Comparison of ENCODE assay signal across 1 cellular context in the genomic region with DNA sequence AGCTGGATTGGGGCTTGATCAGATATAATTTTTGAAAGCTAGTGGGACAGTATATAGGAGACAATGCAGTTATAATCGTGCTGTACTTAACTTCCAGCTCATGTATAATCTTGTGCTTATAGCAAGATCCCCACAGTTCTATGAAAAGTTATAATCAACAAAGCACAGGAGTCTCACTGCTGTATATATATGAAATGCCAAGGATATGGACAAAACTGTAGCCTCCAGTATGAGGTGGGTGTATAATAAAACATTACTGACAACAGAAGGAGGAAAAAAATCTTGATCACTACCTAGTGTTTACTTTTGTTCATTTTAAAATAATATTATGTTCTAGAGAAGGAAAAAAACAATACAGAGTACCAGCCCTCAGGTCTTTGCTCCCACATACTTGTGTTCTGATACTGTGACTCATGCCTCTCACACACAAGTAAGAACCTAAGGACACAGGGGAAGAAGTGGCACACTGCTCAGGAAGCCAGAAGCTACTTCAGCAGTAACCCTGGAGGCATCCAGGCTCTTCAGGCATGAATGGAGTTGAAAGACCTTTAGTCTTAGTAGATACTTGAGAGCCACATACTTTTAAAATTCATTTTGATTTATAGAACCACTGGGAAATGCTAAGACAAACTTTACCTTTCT.
TF ChIP-seq lines count a peak whose summit lies in the region.

No MANE protein-coding gene starts in this region.

TF ChIP-seq in SK-N-SH, 30 proteins besides CTCF, POLR2A, EP300 and RAD21 (continued from another document):
- TF ChIP-seq FOSL2 (IDR thresholded peaks at IDR 0.05; ENCODE audit: borderline replicate concordance, low read depth) (peak; percentile 52; the same call in 1 of the 2 replicates), TEAD4 (IDR thresholded peaks at IDR 0.05; ENCODE audit: borderline replicate concordance, insufficient read depth) (no peak), POLR2AphosphoS5 (IDR thresholded peaks at IDR 0.05; ENCODE audit: low read depth, low read length) (no peak)
- TF ChIP-seq, protein P1, sequence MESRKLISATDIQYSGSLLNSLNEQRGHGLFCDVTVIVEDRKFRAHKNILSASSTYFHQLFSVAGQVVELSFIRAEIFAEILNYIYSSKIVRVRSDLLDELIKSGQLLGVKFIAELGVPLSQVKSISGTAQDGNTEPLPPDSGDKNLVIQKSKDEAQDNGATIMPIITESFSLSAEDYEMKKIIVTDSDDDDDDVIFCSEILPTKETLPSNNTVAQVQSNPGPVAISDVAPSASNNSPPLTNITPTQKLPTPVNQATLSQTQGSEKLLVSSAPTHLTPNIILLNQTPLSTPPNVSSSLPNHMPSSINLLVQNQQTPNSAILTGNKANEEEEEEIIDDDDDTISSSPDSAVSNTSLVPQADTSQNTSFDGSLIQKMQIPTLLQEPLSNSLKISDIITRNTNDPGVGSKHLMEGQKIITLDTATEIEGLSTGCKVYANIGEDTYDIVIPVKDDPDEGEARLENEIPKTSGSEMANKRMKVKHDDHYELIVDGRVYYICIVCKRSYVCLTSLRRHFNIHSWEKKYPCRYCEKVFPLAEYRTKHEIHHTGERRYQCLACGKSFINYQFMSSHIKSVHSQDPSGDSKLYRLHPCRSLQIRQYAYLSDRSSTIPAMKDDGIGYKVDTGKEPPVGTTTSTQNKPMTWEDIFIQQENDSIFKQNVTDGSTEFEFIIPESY (IDR thresholded peaks at IDR 0.05; ENCODE audit: borderline replicate concordance, low read depth) = no peak
TF ChIP-seq in SK-N-SH: peak in this region for 3.
